Comparison of ENCODE assay signal across 21 cellular contexts in the genomic region with DNA sequence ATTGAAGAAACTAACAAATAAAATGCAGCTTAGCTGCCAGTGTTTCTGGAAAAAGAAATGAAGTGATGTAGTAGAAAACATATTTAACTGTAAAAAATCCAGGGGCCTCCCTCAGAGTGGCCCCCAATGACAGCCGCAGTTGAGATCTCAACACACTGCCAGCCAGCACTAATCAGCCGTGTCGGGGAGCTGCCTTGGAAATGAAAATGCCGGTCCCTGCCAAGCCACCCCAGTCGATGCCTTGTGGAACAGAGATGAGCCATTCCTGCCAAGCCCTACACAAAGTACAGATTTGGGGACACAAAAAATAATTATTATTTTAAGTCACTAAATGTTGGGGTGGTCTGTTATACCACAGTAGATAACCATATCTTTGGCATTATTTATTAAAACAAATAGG.
DNase-seq lines count a peak whose midpoint lies in the region; ATAC-seq, FAIRE-seq and TF ChIP-seq lines count a peak whose summit lies in the region.
"Had no signal": no experiment of that assay in that cellular context is flagged by ENCODE, and none has a peak within 500 bp of the region (broad histone marks: within the 10 kb centered on the region; RNA-seq: fewer than 3 reads in every experiment).

No MANE protein-coding gene starts in this region.

- H2AK9ac ChIP-seq in IMR-90 (replicated peaks; ENCODE audit: low read depth, low read length, poor library complexity) = no peak overlapping the region

- POLR2A ChIA-PET in IMR-90 (lab: Charles Lee; ENCODE audit: unreplicated experiment) = no interaction called here
- POLR2A ChIA-PET in HepG2 (lab: Yijun Ruan, JAX) = no interaction called here

- H2BK20ac ChIP-seq in IMR-90 (ENCODE audit: low read depth, low read length) = no peak overlapping the region

- in situ Hi-C loops in IMR-90 (cut with MboI; ENCODE audit: low sequenced_read_pairs) = no loop called here
- in situ Hi-C loops in HepG2 (cut with HindIII; ENCODE audit: extremely low pct_ligation_motif_present, low pct_unique_long_range_greater_than_20kb) = no loop called here

- CTCF ChIA-PET in IMR-90 (lab: Yijun Ruan, JAX) = no interaction called here
- CTCF ChIA-PET in HepG2 (lab: Yijun Ruan, JAX; ENCODE audit: low intra/inter-chr PET ratio, low total read pairs) = no interaction called here

- FAIRE-seq in HepG2 (lab: Jason Lieb, UNC) = no peak
- FAIRE-seq: A549, G401.6, GM12891, GM19239, H1 had no signal

- no peak overlapping the region for H3K23ac ChIP-seq in IMR-90 (ENCODE audit: low read depth, low read length)

- H3K79me2 ChIP-seq in HepG2 (ENCODE audit: insufficient read depth, low read length) = no peaks in the 10 kb centered on the region

- H2AK5ac ChIP-seq in IMR-90 (ENCODE audit: low read depth, low read length) = no peak overlapping the region

- H3K27ac ChIP-seq in IMR-90 (ENCODE audit: insufficient read depth, low read length) (no peak overlapping the region), HepG2 (ENCODE audit: extremely low read length, insufficient read depth, low read length) (no peak overlapping the region), sigmoid colon (no peak overlapping the region)
- H3K27ac ChIP-seq: 22Rv1, A549, BLaER1, HL-60 had no signal

- no peak overlapping the region for H3K14ac ChIP-seq in IMR-90 (replicated peaks; ENCODE audit: low read depth, low read length)

- H3K18ac ChIP-seq in IMR-90 (ENCODE audit: low read depth, low read length) = no peak overlapping the region

- TF ChIP-seq CTCF in IMR-90 (conservative IDR thresholded peaks at IDR 0.05; ENCODE audit: low read depth, low read length) = no peak
- no peak for TF ChIP-seq CTCF in HepG2 (CRISPR knock-in tag; IDR thresholded peaks at IDR 0.05)
- no peak for TF ChIP-seq CTCF in sigmoid colon (IDR thresholded peaks at IDR 0.05)

- H3K27me3 ChIP-seq in IMR-90 (ENCODE audit: control insufficient read depth, insufficient read depth, low read length) (no peaks in the 10 kb centered on the region), HepG2 (ENCODE audit: control insufficient read depth in 1 of 2, insufficient read depth in 2 of 2, low read length in 2 of 2) (no peaks in the 10 kb centered on the region), sigmoid colon (no peaks in the 10 kb centered on the region)
- H3K27me3 ChIP-seq: BLaER1 had no signal

- H4K20me1 ChIP-seq in IMR-90 (ENCODE audit: insufficient read depth, low read length) (no peaks in the 10 kb centered on the region), HepG2 (ENCODE audit: insufficient read depth, low read length) (no peaks in the 10 kb centered on the region)
- H4K20me1 ChIP-seq: BLaER1 had no signal

- no peak for TF ChIP-seq POLR2A in IMR-90 (IDR thresholded peaks at IDR 0.05; ENCODE audit: low read depth, low read length)
- TF ChIP-seq POLR2A in HepG2 (IDR thresholded peaks at IDR 0.05; ENCODE audit: insufficient read depth in 1 of 2, low read depth in 2 of 2, low read length in 2 of 2) = no peak
- TF ChIP-seq POLR2A in sigmoid colon (IDR thresholded peaks at IDR 0.05) = no peak

- no peak overlapping the region for H3K4ac ChIP-seq in IMR-90 (ENCODE audit: low read depth, low read length)

- no peaks in the 10 kb centered on the region for H3K4me1 ChIP-seq in IMR-90 (ENCODE audit: control insufficient read depth, insufficient read depth, low read length)
- no peaks in the 10 kb centered on the region for H3K4me1 ChIP-seq in HepG2 (ENCODE audit: insufficient read depth, low read length)
- H3K4me1 ChIP-seq in sigmoid colon = no peaks in the 10 kb centered on the region
- H3K4me1 ChIP-seq: A549, BLaER1, HAP-1 had no signal

- no peak overlapping the region for H3K56ac ChIP-seq in IMR-90 (ENCODE audit: extremely low read depth, insufficient read depth, low read length)

- intact Hi-C loops in IMR-90 (cut with micrococcal nuclease) (no loop called here), HepG2 (cut with micrococcal nuclease; ENCODE audit: unreplicated experiment) (no loop called here), sigmoid colon (cut with DNase I) (no loop called here)

- no CpG with 5 or more reads among the region's 5 CpGs for WGBS in IMR-90 (ENCODE audit: extremely low coverage in 2 of 2, insufficient read length in 1 of 2), 2 experiments
- 38% methylated on average over 5 of the region's 5 CpGs for WGBS in HepG2 (ENCODE audit: low lambda C conversion rate)
- WGBS in sigmoid colon, 2 donors = 88% methylated on average over 5 of the region's 5 CpGs

- H3K9ac ChIP-seq in IMR-90 (ENCODE audit: low read depth, low read length) = no peak overlapping the region
- no peak overlapping the region for H3K9ac ChIP-seq in HepG2 (ENCODE audit: insufficient read depth, low read depth, low read length)
- H3K9ac ChIP-seq: BLaER1 had no signal

- no peaks in the 10 kb centered on the region for H3K36me3 ChIP-seq in IMR-90 (ENCODE audit: control insufficient read depth, insufficient read depth, low read length)
- H3K36me3 ChIP-seq in HepG2 (replicated peaks in 1 of 2; ENCODE audit: control insufficient read depth in 1 of 2, insufficient read depth in 2 of 2, low read length in 2 of 2) = no peaks in the 10 kb centered on the region
- H3K36me3 ChIP-seq in sigmoid colon = no peaks in the 10 kb centered on the region
- H3K36me3 ChIP-seq: BLaER1, HAP-1 had no signal

- H3K9me3 ChIP-seq in IMR-90 (ENCODE audit: control insufficient read depth, insufficient read depth, low read length) (no peaks in the 10 kb centered on the region), HepG2 (ENCODE audit: low read length) (peaks cover 16% of the 10 kb centered on the region), sigmoid colon (no peaks in the 10 kb centered on the region)
- H3K9me3 ChIP-seq: A549, BLaER1, HAP-1 had no signal

- no peak overlapping the region for H2BK5ac ChIP-seq in IMR-90 (ENCODE audit: low read depth, low read length, poor library complexity, severe bottlenecking)

- no peak overlapping the region for H4K5ac ChIP-seq in IMR-90 (ENCODE audit: low read depth, low read length)

- no peak for TF ChIP-seq RAD21 in IMR-90 (IDR thresholded peaks at IDR 0.05; ENCODE audit: low read length)
- TF ChIP-seq RAD21 in HepG2 (CRISPR knock-in tag; IDR thresholded peaks at IDR 0.05) = no peak

- H3K4me2 ChIP-seq in IMR-90 (ENCODE audit: low read depth, low read length) (no peak overlapping the region), HepG2 (ENCODE audit: low read depth, low read length) (no peak overlapping the region)
- H3K4me2 ChIP-seq: A549, BLaER1 had no signal

- peak; percentile 15 for DNase-seq in Ammon's horn (ENCODE audit: low spot score)
- no peak for DNase-seq in IMR-90
- peak; percentile 34 for DNase-seq in cerebellar cortex (ENCODE audit: low spot score)
- peak; percentile 1 for DNase-seq in myocyte (ENCODE audit: low read depth)
- no peak for DNase-seq in retina
- no peak for DNase-seq in HepG2 (ENCODE audit: low spot score)
- no peak for DNase-seq in sigmoid colon
- DNase-seq: AML-193, DMS53, DND-41, EL, KBM-7 had no signal

- dilution Hi-C loops in IMR-90 (cut with HindIII; ENCODE audit: low sequenced_read_pairs, unreplicated experiment) = no loop called here

- BruUV-seq in IMR-90 (replicated peaks; lab: Mats Ljungman, UMichigan) (no TSS peak), HepG2 (replicated peaks; lab: Mats Ljungman, UMichigan) (no TSS peak)

- ATAC-seq in IMR-90 (ENCODE audit: low read depth) (no peak), HepG2 (no peak)
- ATAC-seq: A549 had no signal

- H2BK120ac ChIP-seq in IMR-90 (ENCODE audit: low read depth, low read length) = no peak overlapping the region

- no peaks in the 10 kb centered on the region for H3K79me1 ChIP-seq in IMR-90 (ENCODE audit: low read depth in 1 of 2, low read length in 2 of 2)

- H3K4me3 ChIP-seq in IMR-90 (ENCODE audit: insufficient read depth, low read depth, low read length) (no peak overlapping the region), HepG2 (replicated peaks in 1 of 3; ENCODE audit: insufficient read depth in 1 of 3, low read depth in 2 of 3, low read length in 3 of 3) (no peak overlapping the region), sigmoid colon (no peak overlapping the region)
- H3K4me3 ChIP-seq: A549, BLaER1, HAP-1 had no signal

- H4K91ac ChIP-seq in IMR-90 (ENCODE audit: insufficient read depth, low read depth, low read length) = no peak overlapping the region

- H2AFZ ChIP-seq in IMR-90 (replicated peaks; ENCODE audit: low read length, poor library complexity) (peak overlapping the region; percentile 5), HepG2 (ENCODE audit: low read length) (no peak overlapping the region)

- TF ChIP-seq EP300 in HepG2 (IDR thresholded peaks at IDR 0.05; ENCODE audit: low read depth in 2 of 2, low read length in 2 of 2) = no peak
- no peak for TF ChIP-seq EP300 in HepG2 (CRISPR knock-in tag; IDR thresholded peaks at IDR 0.05; ENCODE audit: borderline replicate concordance)
- no peak for TF ChIP-seq EP300 in sigmoid colon (IDR thresholded peaks at IDR 0.05)

- no peaks in the 10 kb centered on the region for H3K9me1 ChIP-seq in IMR-90 (ENCODE audit: insufficient read depth, low read length)

- H4K8ac ChIP-seq in IMR-90 (ENCODE audit: low read depth in 2 of 2, low read length in 2 of 2) = no peak overlapping the region

- no peak overlapping the region for H2BK15ac ChIP-seq in IMR-90 (ENCODE audit: low read depth, low read length)

TF ChIP-seq in IMR-90, 13 proteins besides CTCF, POLR2A, EP300 and RAD21:
- TF ChIP-seq CHD1 (IDR thresholded peaks at IDR 0.05; ENCODE audit: low read depth, low read length) = no peak
- TF ChIP-seq CEBPB (IDR thresholded peaks at IDR 0.05; ENCODE audit: low read depth, low read length) = no peak

TF ChIP-seq in HepG2, 621 proteins besides CTCF, POLR2A, EP300 and RAD21 (continues in another document):
- TF ChIP-seq, protein P1, sequence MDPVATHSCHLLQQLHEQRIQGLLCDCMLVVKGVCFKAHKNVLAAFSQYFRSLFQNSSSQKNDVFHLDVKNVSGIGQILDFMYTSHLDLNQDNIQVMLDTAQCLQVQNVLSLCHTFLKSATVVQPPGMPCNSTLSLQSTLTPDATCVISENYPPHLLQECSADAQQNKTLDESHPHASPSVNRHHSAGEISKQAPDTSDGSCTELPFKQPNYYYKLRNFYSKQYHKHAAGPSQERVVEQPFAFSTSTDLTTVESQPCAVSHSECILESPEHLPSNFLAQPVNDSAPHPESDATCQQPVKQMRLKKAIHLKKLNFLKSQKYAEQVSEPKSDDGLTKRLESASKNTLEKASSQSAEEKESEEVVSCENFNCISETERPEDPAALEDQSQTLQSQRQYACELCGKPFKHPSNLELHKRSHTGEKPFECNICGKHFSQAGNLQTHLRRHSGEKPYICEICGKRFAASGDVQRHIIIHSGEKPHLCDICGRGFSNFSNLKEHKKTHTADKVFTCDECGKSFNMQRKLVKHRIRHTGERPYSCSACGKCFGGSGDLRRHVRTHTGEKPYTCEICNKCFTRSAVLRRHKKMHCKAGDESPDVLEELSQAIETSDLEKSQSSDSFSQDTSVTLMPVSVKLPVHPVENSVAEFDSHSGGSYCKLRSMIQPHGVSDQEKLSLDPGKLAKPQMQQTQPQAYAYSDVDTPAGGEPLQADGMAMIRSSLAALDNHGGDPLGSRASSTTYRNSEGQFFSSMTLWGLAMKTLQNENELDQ (CRISPR knock-in tag; IDR thresholded peaks at IDR 0.05; ENCODE audit: borderline replicate concordance) = no peak
- TF ChIP-seq CAMTA2 (CRISPR knock-in tag; IDR thresholded peaks at IDR 0.05; ENCODE audit: borderline replicate concordance) (no peak), NCOA1 (CRISPR knock-in tag; IDR thresholded peaks at IDR 0.05) (no peak), EEA1 (CRISPR knock-in tag; IDR thresholded peaks at IDR 0.05; ENCODE audit: borderline replicate concordance) (no peak), FOXA3 (CRISPR knock-in tag; IDR thresholded peaks at IDR 0.05) (no peak)

Comparison
In these comparisons a context has a peak if more than half of its experiments do, and no peak if none do; other contexts are left out.
1. DNase-seq: peak in Ammon's horn (single experiment), cerebellar cortex (single experiment) and myocyte (single experiment); none in IMR-90 (single experiment), retina (single experiment), HepG2 (single experiment) and sigmoid colon (single experiment).